Comparison of ENCODE assay signal across 8 cellular contexts in the genomic region with DNA sequence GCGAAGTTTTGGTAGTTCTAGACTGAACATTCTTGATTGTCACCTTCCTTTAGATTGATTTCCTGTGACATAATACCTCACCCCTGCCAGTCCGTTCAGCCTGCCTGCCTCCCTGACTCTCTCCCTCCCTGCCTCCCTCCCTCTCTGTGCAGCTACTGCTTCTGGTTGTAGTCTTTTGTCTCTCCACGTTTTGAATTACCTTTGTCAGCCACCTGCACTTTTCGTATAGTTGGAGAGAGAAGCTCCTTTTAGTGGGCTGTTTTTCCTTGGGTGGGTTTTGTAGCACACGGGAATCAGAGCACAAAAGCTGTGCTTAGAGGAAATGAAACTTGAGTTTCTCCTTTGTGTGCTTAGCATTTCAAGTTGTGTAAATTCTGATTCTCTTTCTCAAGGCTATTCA. TPM values are rescaled to one million over a fixed set of nuclear protein-coding genes. Genes with fewer than 3 reads are reported as not detected.
DNase-seq lines count a peak whose midpoint lies in the region; ATAC-seq, FAIRE-seq and TF ChIP-seq lines count a peak whose summit lies in the region.

No MANE protein-coding gene starts in this region.

- peak overlapping the region; percentile 20 for H3K4me3 Mint-ChIP-seq in natural killer cell treated with Interleukin-12 subunit alpha and Interleukin-12 subunit beta and Interleukin-15 and Interleukin-18, amount 100 ng/mL, for 72 hours
- no peak overlapping the region for H3K4me3 Mint-ChIP-seq in Caco-2 (ENCODE audit: unreplicated experiment)

- H3K36me3 ChIP-seq in Caco-2 (ENCODE audit: control insufficient read depth, insufficient read depth, low read length): no peaks in the 10 kb centered on the region
- H3K36me3 ChIP-seq in kidney (ENCODE audit: control insufficient read depth in 1 of 2, insufficient read depth in 2 of 2, low read length in 2 of 2): peaks cover 0 to 3% of the 10 kb centered on the region in 2 donors

- H3K36me3 Mint-ChIP-seq in natural killer cell treated with Interleukin-12 subunit alpha and Interleukin-12 subunit beta and Interleukin-15 and Interleukin-18, amount 100 ng/mL, for 72 hours: peaks cover 22% of the 10 kb centered on the region
- peaks cover 7% of the 10 kb centered on the region for H3K36me3 Mint-ChIP-seq in Caco-2 (ENCODE audit: insufficient read depth, unreplicated experiment)

- DNase-seq in NCI-H69 (lab: John Stamatoyannopoulos, UW): peak; percentile 38
- no peak for DNase-seq in natural killer cell treated with Interleukin-12 subunit alpha and Interleukin-12 subunit beta and Interleukin-15 and Interleukin-18, amount 100 ng/mL, for 72 hours (ENCODE audit: low spot score)
- DNase-seq in Caco-2: no peak
- DNase-seq in kidney: no peak
- no peak for DNase-seq in urothelium cell line (ENCODE audit: low spot score)
- no peak for DNase-seq in NCI-H2081 treated with DMSO at 0.1 percent for 48 hours (lab: John Stamatoyannopoulos, UW)

- no peaks in the 10 kb centered on the region for H3K4me1 ChIP-seq in Caco-2
- H3K4me1 ChIP-seq in kidney (ENCODE audit: control insufficient read depth in 1 of 2, insufficient read depth in 1 of 2, low read depth in 1 of 2, low read length in 2 of 2): peaks cover 0 to 2% of the 10 kb centered on the region in 2 donors

- CTCF ChIA-PET in Caco-2 (lab: Charles Lee): no interaction called here

- H3K27me3 Mint-ChIP-seq in natural killer cell treated with Interleukin-12 subunit alpha and Interleukin-12 subunit beta and Interleukin-15 and Interleukin-18, amount 100 ng/mL, for 72 hours: no peaks in the 10 kb centered on the region
- no peaks in the 10 kb centered on the region for H3K27me3 Mint-ChIP-seq in Caco-2 (ENCODE audit: insufficient read depth, unreplicated experiment)

- no peak overlapping the region for H3K27ac ChIP-seq in kidney (ENCODE audit: low read depth in 2 of 2, low read length in 2 of 2)

- no peaks in the 10 kb centered on the region for H3K27me3 ChIP-seq in Caco-2 (replicated peaks; ENCODE audit: control insufficient read depth, insufficient read depth, low read length)

- no TSS peak for BruUV-seq in Caco-2 (replicated peaks; lab: Mats Ljungman, UMichigan)

- no peak for TF ChIP-seq CTCF in Caco-2 (IDR thresholded peaks at IDR 0.05; ENCODE audit: insufficient read depth in 1 of 2, low read depth in 1 of 2, low read length in 1 of 2, severe bottlenecking in 1 of 2, unreplicated experiment in 1 of 2)
- TF ChIP-seq CTCF in kidney (IDR thresholded peaks at IDR 0.05; ENCODE audit: borderline replicate concordance, extremely low read depth, insufficient read depth): no peak

- H3K4me3 ChIP-seq in Caco-2 (ENCODE audit: low read depth, low read length) (no peak overlapping the region), kidney (ENCODE audit: low read length in 2 of 2) (no peak overlapping the region)

- H3K27ac Mint-ChIP-seq in natural killer cell treated with Interleukin-12 subunit alpha and Interleukin-12 subunit beta and Interleukin-15 and Interleukin-18, amount 100 ng/mL, for 72 hours: peak overlapping the region in 1 of 2 donors; percentile 20
- H3K27ac Mint-ChIP-seq in Caco-2 (ENCODE audit: unreplicated experiment): no peak overlapping the region

- H3K9me3 Mint-ChIP-seq in natural killer cell treated with Interleukin-12 subunit alpha and Interleukin-12 subunit beta and Interleukin-15 and Interleukin-18, amount 100 ng/mL, for 72 hours: no peaks in the 10 kb centered on the region
- H3K9me3 Mint-ChIP-seq in Caco-2 (ENCODE audit: unreplicated experiment): no peaks in the 10 kb centered on the region

- H3K9me3 ChIP-seq in Caco-2 (no peaks in the 10 kb centered on the region), kidney (ENCODE audit: control insufficient read depth in 1 of 2, low read length in 2 of 2) (no peaks in the 10 kb centered on the region)

- no peak for FAIRE-seq in kidney (lab: Jason Lieb, UNC)
- FAIRE-seq in urothelium cell line (lab: Jason Lieb, UNC): no peak

- H3K4me1 Mint-ChIP-seq in natural killer cell treated with Interleukin-12 subunit alpha and Interleukin-12 subunit beta and Interleukin-15 and Interleukin-18, amount 100 ng/mL, for 72 hours (ENCODE audit: low read depth in 2 of 2): peaks cover 20 to 25% of the 10 kb centered on the region in 2 donors
- H3K4me1 Mint-ChIP-seq in Caco-2 (ENCODE audit: low read depth, unreplicated experiment): no peaks in the 10 kb centered on the region

- no peak overlapping the region for H3K9ac ChIP-seq in kidney (ENCODE audit: low read length in 2 of 2)

- ATAC-seq in GM18873 (IDR thresholded peaks at IDR 0.05; ENCODE audit: low FRiP score, unreplicated experiment) (peak; percentile 82), HG02588 (IDR thresholded peaks at IDR 0.05; ENCODE audit: unreplicated experiment) (peak; percentile 88)
- ATAC-seq in natural killer cell treated with Interleukin-12 subunit alpha and Interleukin-12 subunit beta and Interleukin-15 and Interleukin-18, amount 100 ng/mL, for 72 hours: peak in 1 of 2 donors; percentile 63

- intact Hi-C loops in Caco-2 (cut with micrococcal nuclease; ENCODE audit: unreplicated experiment) (no loop called here), kidney (cut with DNase I) (no loop called here)

- POLR2A ChIA-PET in Caco-2 (lab: Charles Lee): interaction anchor here (0.6 kb wide), 1 partner anchor 121 kb away, joined by 3 read pairs; no protein-coding TSS in a partner anchor

RNA-seq across cellular contexts. Expression of a gene that starts 32.6 kb away (rescaled TPM):
- 10 to 100 TPM; 59.1 to 60.2 TPM for total RNA-seq in natural killer cell treated with Interleukin-12 subunit alpha and Interleukin-12 subunit beta and Interleukin-15 and Interleukin-18, amount 100 ng/mL, for 72 hours
- total RNA-seq in Caco-2 (2022) (80.5 and 91.1 TPM in 2 replicates), kidney (32.4 TPM)
- polyA plus RNA-seq in kidney (ENCODE audit: insufficient read depth, low read depth, low replicate concordance): 91.4 TPM
